18 cellular contexts compared by ENCODE assay signal in the genomic region with DNA sequence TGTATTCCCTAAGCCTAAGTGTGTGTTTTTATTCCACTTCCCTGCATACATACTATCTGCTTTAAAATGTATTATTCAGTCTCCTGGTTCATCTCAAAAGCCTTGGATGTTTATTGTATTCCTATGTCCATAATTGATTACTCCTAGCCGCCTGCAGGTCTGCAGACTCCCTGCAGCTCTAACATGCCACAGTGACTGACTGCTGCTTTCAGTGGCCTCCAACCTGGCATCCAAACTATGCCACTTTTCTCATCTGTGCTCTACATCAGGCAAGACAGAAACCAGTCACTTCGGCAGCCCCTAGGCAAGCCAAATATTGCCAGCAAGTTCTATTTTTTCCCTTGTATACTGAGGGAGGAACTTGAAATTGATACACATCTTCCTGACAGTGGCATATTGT.
"Had no signal": no experiment of that assay in that cellular context is flagged by ENCODE, and none has a peak within 500 bp of the region (broad histone marks: within the 10 kb centered on the region; RNA-seq: fewer than 3 reads in every experiment).

No MANE protein-coding gene starts in this region.

- H3K4me2 ChIP-seq: hepatocyte, smooth muscle cell had no signal

- DNase-seq: activated CD4-positive, alpha-beta T cell treated with anti-CD3 and anti-CD28 coated beads, Interleukin-2, amount 50 U/mL, for 48 hours; activated naive CD4-positive, alpha-beta T cell treated with Interleukin-2 at 50 U/mL for 16 hours; activated naive CD8-positive, alpha-beta T cell treated with anti-CD3 and anti-CD28 coated beads, Interleukin-2, amount 50 U/mL, for 24 hours; aorta; left ventricle myocardium inferior; natural killer cell; right cardiac atrium had no signal

- H3K9me3 ChIP-seq: suprapubic skin had no signal

- H3K4me1 ChIP-seq: left ventricle myocardium inferior, suprapubic skin had no signal

- H2AFZ ChIP-seq: hepatocyte had no signal

- H3K4me3 ChIP-seq: cardiac muscle cell, hepatocyte, left ventricle myocardium inferior, smooth muscle cell, suprapubic skin had no signal

- H3K36me3 Mint-ChIP-seq: memory B cell, natural killer cell, type B pancreatic cell had no signal

- H3K27me3 Mint-ChIP-seq: progenitor cell of endocrine pancreas, type B pancreatic cell had no signal

- H3K27ac ChIP-seq: cardiac muscle cell, hepatocyte, left ventricle myocardium inferior, suprapubic skin, VCaP had no signal

- H3K27ac Mint-ChIP-seq: activated naive CD8-positive, alpha-beta T cell treated with anti-CD3 and anti-CD28 coated beads, Interleukin-2, amount 50 U/mL, for 24 hours; activated T-helper 17 cell treated with anti-CD3 and anti-CD28 coated beads, Interleukin-2, amount 50 U/mL, for 72 hours; memory B cell; natural killer cell; progenitor cell of endocrine pancreas; stimulated activated naive CD8-positive, alpha-beta T cell treated with anti-CD3 and anti-CD28 coated beads, Interleukin-15, Interleukin-2, amounts not matched to agents 100 ng/mL and 50 ng/mL, for 24 hours; type B pancreatic cell had no signal

- H3K27me3 ChIP-seq: cardiac muscle cell, hepatocyte, suprapubic skin had no signal

- H3K4me1 Mint-ChIP-seq: natural killer cell had no signal

- H3K9me3 Mint-ChIP-seq: activated naive CD8-positive, alpha-beta T cell treated with anti-CD3 and anti-CD28 coated beads, Interleukin-2, amount 50 U/mL, for 24 hours; activated T-helper 17 cell treated with anti-CD3 and anti-CD28 coated beads, Interleukin-2, amount 50 U/mL, for 72 hours; natural killer cell; stimulated activated naive CD8-positive, alpha-beta T cell treated with anti-CD3 and anti-CD28 coated beads, Interleukin-15, Interleukin-2, amounts not matched to agents 100 ng/mL and 50 ng/mL, for 24 hours; type B pancreatic cell had no signal

- H3K79me2 ChIP-seq: hepatocyte had no signal

- H3K4me3 Mint-ChIP-seq: activated naive CD8-positive, alpha-beta T cell treated with anti-CD3 and anti-CD28 coated beads, Interleukin-2, amount 50 U/mL, for 24 hours; activated T-helper 17 cell treated with anti-CD3 and anti-CD28 coated beads, Interleukin-2, amount 50 U/mL, for 72 hours; memory B cell; natural killer cell; stimulated activated naive CD8-positive, alpha-beta T cell treated with anti-CD3 and anti-CD28 coated beads, Interleukin-15, Interleukin-2, amounts not matched to agents 100 ng/mL and 50 ng/mL, for 24 hours; type B pancreatic cell had no signal

- ATAC-seq: activated naive CD8-positive, alpha-beta T cell treated with anti-CD3 and anti-CD28 coated beads, Interleukin-2, amount 50 U/mL, for 24 hours; activated T-helper 17 cell treated with anti-CD3 and anti-CD28 coated beads, Interleukin-2, amount 50 U/mL, for 72 hours; esophagus mucosa; natural killer cell; right cardiac atrium had no signal

- H3K36me3 ChIP-seq: cardiac muscle cell, left ventricle myocardium inferior, suprapubic skin had no signal
